12 cellular contexts compared by ENCODE assay signal in genomic region chr7:69967699-69968450, GRCh38.
DNase-seq lines count a peak whose midpoint lies in the region; ATAC-seq and TF ChIP-seq lines count a peak whose summit lies in the region.
"Had no signal": no experiment of that assay in that cellular context is flagged by ENCODE, and none has a peak within 500 bp of the region (broad histone marks: within the 10 kb centered on the region; RNA-seq: fewer than 3 reads in every experiment).

No MANE protein-coding gene starts in this region.

- peaks cover 16% of the 10 kb centered on the region for H3K4me1 ChIP-seq in lower lobe of right lung
- H3K4me1 ChIP-seq: uterus had no signal

- H3K27me3 ChIP-seq in lower lobe of right lung (ENCODE audit: low read depth): no peaks in the 10 kb centered on the region
- H3K27me3 ChIP-seq: uterus had no signal

- H3K27me3 Mint-ChIP-seq in brain: peaks cover 3% of the 10 kb centered on the region
- peaks cover 19% of the 10 kb centered on the region for H3K27me3 Mint-ChIP-seq in stimulated activated naive CD8-positive, alpha-beta T cell treated with anti-CD3 and anti-CD28 coated beads, Interleukin-15, amount 100 ng/mL, for 72 hours

- H3K4me3 Mint-ChIP-seq in brain: peak overlapping the region; percentile 22 to 79 (median 48)
- H3K4me3 Mint-ChIP-seq in stimulated activated naive CD8-positive, alpha-beta T cell treated with anti-CD3 and anti-CD28 coated beads, Interleukin-15, amount 100 ng/mL, for 72 hours: no peak overlapping the region
- H3K4me3 Mint-ChIP-seq: activated CD4-positive, alpha-beta memory T cell treated with anti-CD3 and anti-CD28 coated beads, Interleukin-2, amount 10 ng/mL, durations not matched to agents 7 days and 5 days; activated naive CD8-positive, alpha-beta T cell had no signal

- H3K27ac Mint-ChIP-seq in brain: peak overlapping the region in 4 of 5 experiments; percentile 9 to 44 (median 32)
- no peak overlapping the region for H3K27ac Mint-ChIP-seq in stimulated activated naive CD8-positive, alpha-beta T cell treated with anti-CD3 and anti-CD28 coated beads, Interleukin-15, amount 100 ng/mL, for 72 hours
- H3K27ac Mint-ChIP-seq: activated CD4-positive, alpha-beta memory T cell treated with anti-CD3 and anti-CD28 coated beads, Interleukin-2, amount 10 ng/mL, durations not matched to agents 7 days and 5 days; activated naive CD8-positive, alpha-beta T cell had no signal

- H3K4me1 Mint-ChIP-seq in brain: peaks cover 59% of the 10 kb centered on the region
- peaks cover 2% of the 10 kb centered on the region for H3K4me1 Mint-ChIP-seq in stimulated activated naive CD8-positive, alpha-beta T cell treated with anti-CD3 and anti-CD28 coated beads, Interleukin-15, amount 100 ng/mL, for 72 hours
- H3K4me1 Mint-ChIP-seq: activated CD4-positive, alpha-beta memory T cell treated with anti-CD3 and anti-CD28 coated beads, Interleukin-2, amount 10 ng/mL, durations not matched to agents 7 days and 5 days had no signal

- no peaks in the 10 kb centered on the region for H3K9me3 ChIP-seq in lower lobe of right lung
- H3K9me3 ChIP-seq: uterus had no signal

- intact Hi-C loops in lower lobe of right lung (cut with DNase I): no loop called here

- DNase-seq in DMS79 (lab: John Stamatoyannopoulos, UW) (peak; percentile 39), lower lobe of right lung (no peak), SW 1271 (lab: John Stamatoyannopoulos, UW) (no peak)
- no peak for DNase-seq in stimulated activated naive CD8-positive, alpha-beta T cell treated with anti-CD3 and anti-CD28 coated beads, Interleukin-15, amount 100 ng/mL, for 72 hours
- DNase-seq: activated CD4-positive, alpha-beta memory T cell treated with anti-CD3 and anti-CD28 coated beads, Interleukin-2, amount 10 ng/mL, durations not matched to agents 7 days and 5 days; KG1 had no signal

- no peak overlapping the region for H3K27ac ChIP-seq in lower lobe of right lung
- H3K27ac ChIP-seq: uterus had no signal

- no peaks in the 10 kb centered on the region for H3K9me3 Mint-ChIP-seq in brain
- no peaks in the 10 kb centered on the region for H3K9me3 Mint-ChIP-seq in stimulated activated naive CD8-positive, alpha-beta T cell treated with anti-CD3 and anti-CD28 coated beads, Interleukin-15, amount 100 ng/mL, for 72 hours
- H3K9me3 Mint-ChIP-seq: activated CD4-positive, alpha-beta memory T cell treated with anti-CD3 and anti-CD28 coated beads, Interleukin-2, amount 10 ng/mL, durations not matched to agents 7 days and 5 days had no signal

- H3K36me3 ChIP-seq in lower lobe of right lung: no peaks in the 10 kb centered on the region
- H3K36me3 ChIP-seq: uterus had no signal

- H3K36me3 Mint-ChIP-seq in brain: no peaks in the 10 kb centered on the region
- H3K36me3 Mint-ChIP-seq: activated naive CD8-positive, alpha-beta T cell had no signal

- H3K4me3 ChIP-seq in lower lobe of right lung: peak overlapping the region; percentile 10
- H3K4me3 ChIP-seq: uterus had no signal

- ATAC-seq in HG02759 (IDR thresholded peaks at IDR 0.05; ENCODE audit: unreplicated experiment): peak; percentile 45
- ATAC-seq in lower lobe of right lung: peak in 1 of 2 donors; percentile 45
- no peak for ATAC-seq in HG02852 (IDR thresholded peaks at IDR 0.05; ENCODE audit: unreplicated experiment)
- no peak for ATAC-seq in GM19463 (IDR thresholded peaks at IDR 0.05; ENCODE audit: unreplicated experiment)
- ATAC-seq in stimulated activated naive CD8-positive, alpha-beta T cell treated with anti-CD3 and anti-CD28 coated beads, Interleukin-15, amount 100 ng/mL, for 72 hours: no peak

- no peak for TF ChIP-seq CTCF in brain (conservative IDR thresholded peaks at IDR 0.05)
- no peak for TF ChIP-seq CTCF in lower lobe of right lung (IDR thresholded peaks at IDR 0.05)

Comparison
In these comparisons a context has a peak if more than half of its experiments do, and no peak if none do; other contexts are left out.
1. H3K27ac Mint-ChIP-seq: peak in brain (4 of 5); none in stimulated activated naive CD8-positive, alpha-beta T cell treated with anti-CD3 and anti-CD28 coated beads, Interleukin-15, amount 100 ng/mL, for 72 hours (0 of 2).
2. H3K4me3 Mint-ChIP-seq: peak in brain (5 of 5); none in stimulated activated naive CD8-positive, alpha-beta T cell treated with anti-CD3 and anti-CD28 coated beads, Interleukin-15, amount 100 ng/mL, for 72 hours (0 of 2).